Comparison of ENCODE assay signal across 1 cellular context in genomic region chr2:69162121-69162520, GRCh38.
TF ChIP-seq lines count a peak whose summit lies in the region.

No MANE protein-coding gene starts in this region.

TF ChIP-seq in GM23338, 12 proteins besides CTCF, POLR2A, EP300 and RAD21 (continued from another document):
- no peak for TF ChIP-seq REST (IDR thresholded peaks at IDR 0.05; ENCODE audit: unreplicated experiment)
- TF ChIP-seq ZNF462 (CRISPR knock-in tag; IDR thresholded peaks at IDR 0.05) = no peak
- TF ChIP-seq ZNF114 (CRISPR knock-in tag; IDR thresholded peaks at IDR 0.05) = no peak
- no peak for TF ChIP-seq EZH2 (IDR thresholded peaks at IDR 0.05; ENCODE audit: low read depth, unreplicated experiment)
- no peak for TF ChIP-seq EZH2phosphoT487 (IDR thresholded peaks at IDR 0.05; ENCODE audit: unreplicated experiment)
- TF ChIP-seq NANOG (IDR thresholded peaks at IDR 0.05; ENCODE audit: borderline replicate concordance) = no peak
- no peak for TF ChIP-seq STAT1 (IDR thresholded peaks at IDR 0.05; ENCODE audit: unreplicated experiment)
- no peak for TF ChIP-seq JUNB (IDR thresholded peaks at IDR 0.05; ENCODE audit: unreplicated experiment)
- TF ChIP-seq CREB1 (CRISPR knock-in tag; IDR thresholded peaks at IDR 0.05; ENCODE audit: low read depth) = no peak
TF ChIP-seq in GM23338: peak in this region for 0.
